In genomic region chr6:31158140-31158862, GRCh38 we compare ENCODE assay signal across 8 cellular contexts. TPM values are rescaled to one million over a fixed set of nuclear protein-coding genes. Genes with fewer than 3 reads are reported as not detected.
DNase-seq lines count a peak whose midpoint lies in the region; ATAC-seq and TF ChIP-seq lines count a peak whose summit lies in the region.

Gene TCF19 (plus strand): TSS chr6:31158589. CDS start chr6:31159470, 881 bp downstream.

- peaks cover 41% of the 10 kb centered on the region for H3K4me1 Mint-ChIP-seq in activated CD4-positive, alpha-beta T cell treated with anti-CD3 and anti-CD28 coated beads, Interleukin-2, amount 10 ng/mL, durations not matched to agents 24 days and 14 days

- TF ChIP-seq CTCF in C4-2B (conservative IDR thresholded peaks at IDR 0.05) (no peak), colonic mucosa (IDR thresholded peaks at IDR 0.05) (no peak)

- H3K9me3 ChIP-seq in colonic mucosa: no peaks in the 10 kb centered on the region

- peak within 1 kb of the TSS; percentile 75 for H3K9ac ChIP-seq in colonic mucosa (ENCODE audit: low read depth in 2 of 2, low read length in 2 of 2)

- H3K36me3 Mint-ChIP-seq in activated CD4-positive, alpha-beta T cell treated with anti-CD3 and anti-CD28 coated beads, Interleukin-2, amount 10 ng/mL, durations not matched to agents 24 days and 14 days (ENCODE audit: low read depth): peaks cover 42% of the 10 kb centered on the region

- H3K4me3 Mint-ChIP-seq in activated CD4-positive, alpha-beta T cell treated with anti-CD3 and anti-CD28 coated beads, Interleukin-2, amount 10 ng/mL, durations not matched to agents 24 days and 14 days: peak within 1 kb of the TSS; percentile 97

- H3K4me3 ChIP-seq in colonic mucosa: peak within 1 kb of the TSS; percentile 65

- H3K27ac ChIP-seq in C4-2B (peak within 1 kb of the TSS; percentile 78), colonic mucosa (no peak within 1 kb of the TSS)

- intact Hi-C loops in activated CD4-positive, alpha-beta T cell treated with anti-CD3 and anti-CD28 coated beads, Interleukin-2, amount 10 ng/mL, durations not matched to agents 24 days and 14 days (cut with micrococcal nuclease): loop anchor here (2.0 to 5.0 kb wide), 4 partner anchors 22 to 541 kb away; partner anchors contain the start of genes HLA-C, MRPS18B and PPP1R10
- intact Hi-C loops in colonic mucosa (cut with DNase I): no loop called here
- intact Hi-C loops in left colon (cut with DNase I, micrococcal nuclease): no loop called here

- peaks cover 3% of the 10 kb centered on the region for H3K27me3 Mint-ChIP-seq in activated CD4-positive, alpha-beta T cell treated with anti-CD3 and anti-CD28 coated beads, Interleukin-2, amount 10 ng/mL, durations not matched to agents 24 days and 14 days

- H3K27ac Mint-ChIP-seq in activated CD4-positive, alpha-beta T cell treated with anti-CD3 and anti-CD28 coated beads, Interleukin-2, amount 10 ng/mL, durations not matched to agents 24 days and 14 days: peak within 1 kb of the TSS; percentile 89

- ATAC-seq in GM19372 (IDR thresholded peaks at IDR 0.05; ENCODE audit: low read depth, unreplicated experiment) (peak; percentile 93), HG03521 (IDR thresholded peaks at IDR 0.05; ENCODE audit: unreplicated experiment) (peak; percentile 86), left colon (peak; percentile 94)

- no peaks in the 10 kb centered on the region for H3K36me3 ChIP-seq in colonic mucosa

- DNase-seq in NCI-H69 (lab: John Stamatoyannopoulos, UW) (peak; percentile 99), colonic mucosa (peak; percentile 99), left colon (peak; percentile 99)
- DNase-seq in activated CD4-positive, alpha-beta T cell treated with anti-CD3 and anti-CD28 coated beads, Interleukin-2, amount 10 ng/mL, durations not matched to agents 24 days and 14 days: peak; percentile 100
- DNase-seq in stimulated activated CD4-positive, alpha-beta T cell treated with anti-CD3 and anti-CD28 coated beads, Interleukin-1b, Interleukin-23, amount 100 ng/mL, for 4 hours (ENCODE audit: low read depth in 2 of 2): peak; percentile 99

- H3K9me3 Mint-ChIP-seq in activated CD4-positive, alpha-beta T cell treated with anti-CD3 and anti-CD28 coated beads, Interleukin-2, amount 10 ng/mL, durations not matched to agents 24 days and 14 days: no peaks in the 10 kb centered on the region

- H3K27me3 ChIP-seq in colonic mucosa: no peaks in the 10 kb centered on the region

- H3K4me1 ChIP-seq in colonic mucosa: peaks cover 5% of the 10 kb centered on the region

RNA-seq across cellular contexts. Expression of gene TCF19, which starts in this region (rescaled TPM):
- 79.5 and 82.6 TPM in 2 replicates for total RNA-seq in activated CD4-positive, alpha-beta T cell treated with anti-CD3 and anti-CD28 coated beads, Interleukin-2, amount 10 ng/mL, durations not matched to agents 24 days and 14 days
- 10 to 100 TPM in 1 of 2 donors, 1 to 10 TPM in 1; 8.8 to 39.6 TPM for total RNA-seq in colonic mucosa
- 1 to 10 TPM; 4.2 to 7.1 TPM for total RNA-seq in left colon
